In genomic region chr7:140744005-140744404, GRCh38 we compare ENCODE assay signal across 21 cellular contexts. TPM values are rescaled to one million over a fixed set of nuclear protein-coding genes. Genes with fewer than 3 reads are reported as not detected.
DNase-seq lines count a peak whose midpoint lies in the region; ATAC-seq, FAIRE-seq and TF ChIP-seq lines count a peak whose summit lies in the region.
"Had no signal": no experiment of that assay in that cellular context is flagged by ENCODE, and none has a peak within 500 bp of the region (broad histone marks: within the 10 kb centered on the region; RNA-seq: fewer than 3 reads in every experiment).

No MANE protein-coding gene starts in this region.

- H3K9ac ChIP-seq in K562 (ENCODE audit: insufficient read depth in 1 of 2, low read depth in 2 of 2, low read length in 2 of 2) (no peak overlapping the region), HepG2 (ENCODE audit: insufficient read depth, low read depth, low read length) (no peak overlapping the region)

- no peak for TF ChIP-seq EP300 in K562 (IDR thresholded peaks at IDR 0.05; ENCODE audit: low read length)
- TF ChIP-seq EP300 in HepG2 (IDR thresholded peaks at IDR 0.05; ENCODE audit: low read depth in 2 of 2, low read length in 2 of 2): peak in 1 of 2 experiments; percentile 70; a peak in 2 of 4 replicates
- TF ChIP-seq EP300 in HepG2 (CRISPR knock-in tag; IDR thresholded peaks at IDR 0.05; ENCODE audit: borderline replicate concordance): no peak

- TF ChIP-seq POLR2A in K562 (conservative IDR thresholded peaks at IDR 0.05) (no peak), HepG2 (IDR thresholded peaks at IDR 0.05; ENCODE audit: insufficient read depth in 1 of 2, low read depth in 2 of 2, low read length in 2 of 2) (no peak)

- H3K36me3 ChIP-seq in cardiac muscle cell (peaks cover 16% of the 10 kb centered on the region), left ventricle myocardium inferior (peaks cover 37% of the 10 kb centered on the region), K562 (ENCODE audit: control insufficient read depth, insufficient read depth, low read length) (peaks cover 26% of the 10 kb centered on the region), HepG2 (replicated peaks in 1 of 2; ENCODE audit: control insufficient read depth in 1 of 2, insufficient read depth in 2 of 2, low read length in 2 of 2) (peaks cover under 1 to 6% of the 10 kb centered on the region in 2 experiments; a peak in 3 of 5 replicates)

- H3K4me3 ChIP-seq in cardiac muscle cell: no peak overlapping the region
- no peak overlapping the region for H3K4me3 ChIP-seq in left ventricle myocardium inferior
- no peak overlapping the region for H3K4me3 ChIP-seq in K562
- H3K4me3 ChIP-seq in HepG2 (replicated peaks in 1 of 3; ENCODE audit: insufficient read depth in 1 of 3, low read depth in 2 of 3, low read length in 3 of 3): no peak overlapping the region
- H3K4me3 ChIP-seq: HAP-1 had no signal

- H4K20me1 ChIP-seq in K562 (replicated peaks; ENCODE audit: control insufficient read depth, insufficient read depth, low read length) (no peaks in the 10 kb centered on the region), HepG2 (ENCODE audit: insufficient read depth, low read length) (no peaks in the 10 kb centered on the region)

- no peak for TF ChIP-seq RAD21 in K562 (CRISPR knock-in tag; conservative IDR thresholded peaks at IDR 0.05 in 1 of 2, IDR thresholded peaks at IDR 0.05 in 1 of 2)
- TF ChIP-seq RAD21 in HepG2 (CRISPR knock-in tag; IDR thresholded peaks at IDR 0.05): no peak

- POLR2A ChIA-PET in K562 (lab: Yijun Ruan, JAX) (interaction anchor here (0.7 to 1.1 kb wide), 4 partner anchors 8 to 861 kb away, joined by 3 to 4 read pairs (median 3); no protein-coding TSS in a partner anchor), HepG2 (lab: Yijun Ruan, JAX) (interaction anchor here (1.2 kb wide), 1 partner anchor 180 kb away, joined by 3 read pairs; the partner anchor contains the start of gene BRAF)

- CTCF ChIA-PET in K562 (lab: Yijun Ruan, JAX; ENCODE audit: low intra/inter-chr PET ratio) (no interaction called here), HepG2 (lab: Yijun Ruan, JAX; ENCODE audit: low intra/inter-chr PET ratio, low total read pairs) (no interaction called here)

- H3K79me2 ChIP-seq in K562 (ENCODE audit: control insufficient read depth, insufficient read depth, low read length): no peaks in the 10 kb centered on the region
- no peaks in the 10 kb centered on the region for H3K79me2 ChIP-seq in HepG2 (ENCODE audit: insufficient read depth, low read length)

- DNase-seq in cardiac muscle cell (ENCODE audit: low read depth in 1 of 2, low spot score in 1 of 2): no peak
- no peak for DNase-seq in left ventricle myocardium inferior
- no peak for DNase-seq in K562 (ENCODE audit: extremely low read depth in 1 of 4, low spot score in 3 of 4)
- peak; percentile 58 for DNase-seq in HepG2 (ENCODE audit: low spot score)
- DNase-seq in NCI-H2081 treated with DMSO at 0.1 percent for 48 hours (lab: John Stamatoyannopoulos, UW): no peak
- no peak for DNase-seq in activated naive CD4-positive, alpha-beta T cell treated with Interleukin-2 at 50 U/mL for 16 hours
- DNase-seq: 8988T; C1 segment of cervical spinal cord; Calu3; CD4-positive, alpha-beta memory T cell; COR-L47; DMS53; DMS79 treated with DMSO at 0.1 percent for 48 hours; GF-D8; GOT3; HFFc6 had no signal

- WGBS in K562 (ENCODE audit: insufficient coverage, low coverage, missing lambda C conversion rate): 82% methylated on average over 2 of the region's 2 CpGs
- WGBS in HepG2 (ENCODE audit: low lambda C conversion rate): 38% methylated on average over 2 of the region's 2 CpGs

- peak; percentile 25; the same call in 1 of the 3 replicates for ATAC-seq in K562
- ATAC-seq in HepG2: peak; percentile 98
- ATAC-seq in GM21526 (IDR thresholded peaks at IDR 0.05; ENCODE audit: low FRiP score, unreplicated experiment): no peak

- H3K9me3 ChIP-seq in cardiac muscle cell (ENCODE audit: low read depth): no peaks in the 10 kb centered on the region
- H3K9me3 ChIP-seq in left ventricle myocardium inferior (replicated peaks): no peaks in the 10 kb centered on the region
- no peaks in the 10 kb centered on the region for H3K9me3 ChIP-seq in K562 (replicated peaks; ENCODE audit: control insufficient read depth, insufficient read depth, low read depth, low read length)
- no peaks in the 10 kb centered on the region for H3K9me3 ChIP-seq in HepG2 (ENCODE audit: low read length)
- H3K9me3 ChIP-seq: HAP-1 had no signal

- H3K27me3 ChIP-seq in cardiac muscle cell: no peaks in the 10 kb centered on the region
- no peaks in the 10 kb centered on the region for H3K27me3 ChIP-seq in left ventricle myocardium inferior (ENCODE audit: low read depth)
- no peaks in the 10 kb centered on the region for H3K27me3 ChIP-seq in K562 (ENCODE audit: control insufficient read depth in 2 of 2, insufficient read depth in 2 of 2, low read length in 2 of 2)
- H3K27me3 ChIP-seq in HepG2 (ENCODE audit: control insufficient read depth in 1 of 2, insufficient read depth in 2 of 2, low read length in 2 of 2): no peaks in the 10 kb centered on the region

- in situ Hi-C loops in K562 (cut with MboI) (no loop called here), HepG2 (cut with HindIII; ENCODE audit: extremely low pct_ligation_motif_present, low pct_unique_long_range_greater_than_20kb) (no loop called here)

- FAIRE-seq in K562 (lab: Jason Lieb, UNC) (no peak), HepG2 (lab: Jason Lieb, UNC) (peak; percentile 87)
- FAIRE-seq: GM12891, GM18507, H54 had no signal

- no peaks in the 10 kb centered on the region for H3K9me1 ChIP-seq in K562 (ENCODE audit: control insufficient read depth, insufficient read depth, low read length)

- TF ChIP-seq CTCF in cardiac muscle cell (IDR thresholded peaks at IDR 0.05; ENCODE audit: low read depth, low read length) (no peak), left ventricle myocardium inferior (IDR thresholded peaks at IDR 0.05; ENCODE audit: borderline replicate concordance) (no peak), K562 (IDR thresholded peaks at IDR 0.05 in 2 of 3, conservative IDR thresholded peaks at IDR 0.05 in 1 of 3; ENCODE audit: insufficient read depth in 2 of 3, low read depth in 1 of 3, low read length in 3 of 3) (no peak), HepG2 (CRISPR knock-in tag; IDR thresholded peaks at IDR 0.05) (no peak)

- peak overlapping the region; percentile 34 for H3K27ac ChIP-seq in cardiac muscle cell
- no peak overlapping the region for H3K27ac ChIP-seq in left ventricle myocardium inferior (replicated peaks)
- H3K27ac ChIP-seq in K562 (ENCODE audit: extremely low read depth, low read depth, low read length): no peak overlapping the region
- peak overlapping the region; percentile 52 for H3K27ac ChIP-seq in HepG2 (ENCODE audit: extremely low read length, insufficient read depth, low read length)

- H3K4me1 ChIP-seq in cardiac muscle cell (ENCODE audit: low read depth) (no peaks in the 10 kb centered on the region), left ventricle myocardium inferior (peaks cover 10% of the 10 kb centered on the region), K562 (replicated peaks in 1 of 2; ENCODE audit: control insufficient read depth in 2 of 2, insufficient read depth in 2 of 2, low read length in 2 of 2) (no peaks in the 10 kb centered on the region), HepG2 (ENCODE audit: insufficient read depth, low read length) (peaks cover 13% of the 10 kb centered on the region)
- H3K4me1 ChIP-seq: HAP-1 had no signal

- BruUV-seq in K562 (replicated peaks; lab: Mats Ljungman, UMichigan) (no TSS peak), HepG2 (replicated peaks; lab: Mats Ljungman, UMichigan) (no TSS peak)

- H2AFZ ChIP-seq in K562 (ENCODE audit: low read depth, low read length) (no peak overlapping the region), HepG2 (ENCODE audit: low read length) (no peak overlapping the region)

- intact Hi-C loops in left ventricle myocardium inferior (cut with micrococcal nuclease): no loop called here
- intact Hi-C loops in K562 (cut with micrococcal nuclease): no loop called here
- intact Hi-C loops in HepG2 (cut with micrococcal nuclease; ENCODE audit: unreplicated experiment): no loop called here

- no peak overlapping the region for H3K4me2 ChIP-seq in K562 (ENCODE audit: insufficient read depth, low read length)
- H3K4me2 ChIP-seq in HepG2 (ENCODE audit: low read depth, low read length): peak overlapping the region; percentile 8; the same call in 1 of the 2 replicates

RNA-seq across cellular contexts. Expression of gene NDUFB2, which starts 47.5 kb away (rescaled TPM):
- 267 and 1,003 TPM in 2 replicates for total RNA-seq in cardiac muscle cell
- polyA plus RNA-seq in cardiac muscle cell: 391 and 693 TPM in 2 replicates
- 682 TPM for total RNA-seq in left ventricle myocardium inferior
- 79.2 and 130 TPM in 2 replicates for total RNA-seq in K562 (2011; cell fraction: chromatin; rRNA removed; ENCODE audit: low replicate concordance)
- 76.4 and 80.7 TPM in 2 replicates for total RNA-seq in K562 (2011; cell fraction: nucleolus; rRNA removed)
- total RNA-seq in K562 (2011; cell fraction: nucleoplasm; rRNA removed): 109 and 165 TPM in 2 replicates
- total RNA-seq in K562 (2014; rRNA removed): 303 and 359 TPM in 2 replicates
- total RNA-seq in K562 (2014; rRNA removed; fragmentation: Illumina TruSeq; extraction: Trizol): 320 and 326 TPM in 2 replicates
- total RNA-seq in K562 (2015; rRNA removed; fragmentation: Illumina TruSeq; extraction: Trizol): 273 and 287 TPM in 2 replicates
- total RNA-seq in K562 (2021): 304 and 329 TPM in 2 replicates
- polyA plus RNA-seq in K562 (2011; rRNA removed): 540 and 563 TPM in 2 replicates
- 1,462 and 1,579 TPM in 2 replicates for polyA plus RNA-seq in K562 (2011; cell fraction: cytosol; rRNA removed)
- 200 and 270 TPM in 2 replicates for polyA plus RNA-seq in K562 (2011; cell fraction: nucleus; rRNA removed)
- polyA plus RNA-seq in K562 (2012): 195 and 484 TPM in 2 replicates
- polyA plus RNA-seq in K562 (2014; fragmentation: Illumina TruSeq; extraction: Trizol): 220 and 292 TPM in 2 replicates
- polyA plus RNA-seq in K562 (2014; fragmentation: Nextera tagmentation; extraction: Ambion mirVana): 1,000 to 10,000 TPM; 1,937 to 2,075 TPM
- 465 and 510 TPM in 2 replicates for polyA plus RNA-seq in K562 (2014; rRNA removed)
- 64.1 and 78.0 TPM in 2 replicates for polyA minus RNA-seq in K562 (2011; rRNA and poly(A)+ RNA removed)
- 36.6 and 38.4 TPM in 2 replicates for polyA minus RNA-seq in K562 (2011; cell fraction: cytosol; rRNA and poly(A)+ RNA removed)
- 20.3 and 43.4 TPM in 2 replicates for polyA minus RNA-seq in K562 (2011; cell fraction: nucleus; rRNA and poly(A)+ RNA removed)
- total RNA-seq in HepG2 (2016; rRNA removed; fragmentation: Illumina TruSeq; extraction: Trizol): 221 and 276 TPM in 2 replicates
- total RNA-seq in HepG2 (2016; cell fraction: cytosol; rRNA removed; fragmentation: Illumina TruSeq; extraction: Trizol; ENCODE audit: low read depth): 157 and 214 TPM in 2 replicates
- total RNA-seq in HepG2 (2016; cell fraction: insoluble cytoplasmic fraction; rRNA removed; fragmentation: Illumina TruSeq; extraction: Trizol): 236 and 320 TPM in 2 replicates
- 201 and 247 TPM in 2 replicates for total RNA-seq in HepG2 (2016; cell fraction: membrane; rRNA removed; fragmentation: Illumina TruSeq; extraction: Trizol)
- total RNA-seq in HepG2 (2016; cell fraction: nucleus; rRNA removed; fragmentation: Illumina TruSeq; extraction: Trizol): 67.5 and 90.6 TPM in 2 replicates
- polyA plus RNA-seq in HepG2 (2011; rRNA removed): 191 and 206 TPM in 2 replicates
- 340 and 406 TPM in 2 replicates for polyA plus RNA-seq in HepG2 (2011; cell fraction: cytosol; rRNA removed)
- polyA plus RNA-seq in HepG2 (2011; cell fraction: nucleus; rRNA removed): 77.0 and 82.4 TPM in 2 replicates
- polyA plus RNA-seq in HepG2 (2012): 92.9 and 110 TPM in 2 replicates
- 164 and 220 TPM in 2 replicates for polyA plus RNA-seq in HepG2 (2016; cell fraction: cytosol; fragmentation: Illumina TruSeq; extraction: Trizol; ENCODE audit: low read depth)
- polyA plus RNA-seq in HepG2 (2016; cell fraction: insoluble cytoplasmic fraction; fragmentation: Illumina TruSeq; extraction: Trizol; ENCODE audit: low read depth): 232 and 255 TPM in 2 replicates
- polyA plus RNA-seq in HepG2 (2016; cell fraction: membrane; fragmentation: Illumina TruSeq; extraction: Trizol; ENCODE audit: low read depth): 160 and 191 TPM in 2 replicates
- polyA plus RNA-seq in HepG2 (2016; cell fraction: nucleus; fragmentation: Illumina TruSeq; extraction: Trizol; ENCODE audit: insufficient read depth, low read depth): 139 and 150 TPM in 2 replicates
- 49.6 and 83.1 TPM in 2 replicates for polyA minus RNA-seq in HepG2 (2011; rRNA and poly(A)+ RNA removed; ENCODE audit: low replicate concordance)
- 18.0 and 25.3 TPM in 2 replicates for polyA minus RNA-seq in HepG2 (2011; cell fraction: cytosol; rRNA and poly(A)+ RNA removed)
- 15.2 and 16.7 TPM in 2 replicates for polyA minus RNA-seq in HepG2 (2011; cell fraction: nucleus; rRNA and poly(A)+ RNA removed)

Comparison
In these comparisons a context has a peak if more than half of its experiments do, and no peak if none do; other contexts are left out.
1. H3K27ac ChIP-seq: peak in cardiac muscle cell (single experiment) and HepG2 (single experiment); none in left ventricle myocardium inferior (single experiment) and K562 (single experiment).